19 cellular contexts compared by ENCODE assay signal in genomic region chr5:138527170-138527569, GRCh38. TPM values are rescaled to one million over a fixed set of nuclear protein-coding genes. Genes with fewer than 3 reads are reported as not detected.
DNase-seq lines count a peak whose midpoint lies in the region; ATAC-seq and TF ChIP-seq lines count a peak whose summit lies in the region.
"Had no signal": no experiment of that assay in that cellular context is flagged by ENCODE, and none has a peak within 500 bp of the region (broad histone marks: within the 10 kb centered on the region; RNA-seq: fewer than 3 reads in every experiment).

No MANE protein-coding gene starts in this region.

- H3K9me3 ChIP-seq in BLaER1 (no peaks in the 10 kb centered on the region), right lobe of liver (no peaks in the 10 kb centered on the region)
- H3K9me3 ChIP-seq: thoracic aorta had no signal

- H3K4me3 Mint-ChIP-seq in HFFc6: no peak overlapping the region
- H3K4me3 Mint-ChIP-seq in activated T-helper 2 cell treated with anti-CD3 and anti-CD28 coated beads, Interferon-gamma antibody, Interleukin-2, Interleukin-4, amounts not matched to agents 10 μg/mL and 5 μg/mL and 100 μg/mL, durations not matched to agents 14 hours and 24 hours and 36 hours (ENCODE audit: low read depth): no peak overlapping the region
- H3K4me3 Mint-ChIP-seq: CD14-positive monocyte, memory B cell, natural killer cell, T-cell had no signal

- peaks cover 3% of the 10 kb centered on the region; the same call in 1 of the 2 replicates for H3K27me3 Mint-ChIP-seq in HFFc6 (ENCODE audit: insufficient read depth)
- no peaks in the 10 kb centered on the region for H3K27me3 Mint-ChIP-seq in activated T-helper 2 cell treated with anti-CD3 and anti-CD28 coated beads, Interferon-gamma antibody, Interleukin-2, Interleukin-4, amounts not matched to agents 10 μg/mL and 5 μg/mL and 100 μg/mL, durations not matched to agents 14 hours and 24 hours and 36 hours (ENCODE audit: low read depth)
- H3K27me3 Mint-ChIP-seq: memory B cell, T-cell had no signal

- TF ChIP-seq POLR2A in right lobe of liver (IDR thresholded peaks at IDR 0.05): no peak

- peaks cover 100% of the 10 kb centered on the region for H4K20me1 ChIP-seq in BLaER1

- TF ChIP-seq CTCF in HFFc6 (IDR thresholded peaks at IDR 0.05): no peak
- peak in 3 of 4 donors; percentile 12 to 34 (median 26) for TF ChIP-seq CTCF in right lobe of liver (IDR thresholded peaks at IDR 0.05)

- peaks cover 21% of the 10 kb centered on the region for H3K36me3 Mint-ChIP-seq in HFFc6 (ENCODE audit: low read depth)
- H3K36me3 Mint-ChIP-seq in activated T-helper 2 cell treated with anti-CD3 and anti-CD28 coated beads, Interferon-gamma antibody, Interleukin-2, Interleukin-4, amounts not matched to agents 10 μg/mL and 5 μg/mL and 100 μg/mL, durations not matched to agents 14 hours and 24 hours and 36 hours (ENCODE audit: low read depth): peaks cover 46% of the 10 kb centered on the region
- H3K36me3 Mint-ChIP-seq: natural killer cell had no signal

- H3K4me2 ChIP-seq in BLaER1: peak overlapping the region; percentile 8; the same call in 1 of the 2 replicates
- H3K4me2 ChIP-seq: KMS-11, smooth muscle cell had no signal

- H3K4me1 ChIP-seq in BLaER1 (peaks cover 31% of the 10 kb centered on the region), right lobe of liver (no peaks in the 10 kb centered on the region)

- H3K36me3 ChIP-seq in BLaER1 (peaks cover 85% of the 10 kb centered on the region), right lobe of liver (peaks cover 0 to 5% (median under 1%) of the 10 kb centered on the region in 4 donors)
- H3K36me3 ChIP-seq: thoracic aorta had no signal

- H3K9ac ChIP-seq in BLaER1: no peak overlapping the region
- H3K9ac ChIP-seq: KMS-11 had no signal

- ATAC-seq in right lobe of liver: peak; percentile 30 to 64 (median 60)
- no peak for ATAC-seq in GM21381 (IDR thresholded peaks at IDR 0.05; ENCODE audit: unreplicated experiment)
- no peak for ATAC-seq in HG02981 (IDR thresholded peaks at IDR 0.05; ENCODE audit: unreplicated experiment)
- ATAC-seq: natural killer cell, T-cell had no signal

- DNase-seq in HFFc6 (no peak), right lobe of liver (no peak), NOMO-1 treated with dmso at 0.1 percent for 144 hours (lab: John Stamatoyannopoulos, UW; ENCODE audit: unreplicated experiment) (no peak)
- DNase-seq in activated T-helper 2 cell treated with anti-CD3 and anti-CD28 coated beads, Interferon-gamma antibody, Interleukin-2, Interleukin-4, amounts not matched to agents 10 μg/mL and 5 μg/mL and 100 μg/mL, durations not matched to agents 14 hours and 24 hours and 36 hours (ENCODE audit: low spot score): no peak
- DNase-seq: kidney, natural killer cell, NCI-H1105, NCI-H2081 treated with DMSO at 0.1 percent for 48 hours, NCI-H510A treated with DMSO at 0.1 percent for 48 hours, Right ventricle myocardium superior, T-cell had no signal

- H3K27ac Mint-ChIP-seq in HFFc6: peak overlapping the region; percentile 13; the same call in 1 of the 2 replicates
- H3K27ac Mint-ChIP-seq in activated T-helper 2 cell treated with anti-CD3 and anti-CD28 coated beads, Interferon-gamma antibody, Interleukin-2, Interleukin-4, amounts not matched to agents 10 μg/mL and 5 μg/mL and 100 μg/mL, durations not matched to agents 14 hours and 24 hours and 36 hours: peak overlapping the region; percentile 31
- H3K27ac Mint-ChIP-seq: memory B cell had no signal

- intact Hi-C loops in activated T-helper 2 cell treated with anti-CD3 and anti-CD28 coated beads, Interferon-gamma antibody, Interleukin-2, Interleukin-4, amounts not matched to agents 10 μg/mL and 5 μg/mL and 100 μg/mL, durations not matched to agents 14 hours and 24 hours and 36 hours (cut with micrococcal nuclease): no loop called here
- intact Hi-C loops in right lobe of liver (cut with DNase I): no loop called here

- H3K4me1 Mint-ChIP-seq in HFFc6 (ENCODE audit: low read depth): peaks cover 39% of the 10 kb centered on the region
- H3K4me1 Mint-ChIP-seq in activated T-helper 2 cell treated with anti-CD3 and anti-CD28 coated beads, Interferon-gamma antibody, Interleukin-2, Interleukin-4, amounts not matched to agents 10 μg/mL and 5 μg/mL and 100 μg/mL, durations not matched to agents 14 hours and 24 hours and 36 hours (ENCODE audit: low read depth): peaks cover 21% of the 10 kb centered on the region

- 19% methylated on average over 1 of the region's 1 CpG for WGBS in right lobe of liver (ENCODE audit: insufficient coverage, low coverage, low lambda C conversion rate, missing lambda C conversion rate)

- H3K27ac ChIP-seq in BLaER1: no peak overlapping the region
- H3K27ac ChIP-seq in right lobe of liver: no peak overlapping the region
- H3K27ac ChIP-seq: KMS-11, thoracic aorta had no signal

- H3K4me3 ChIP-seq in BLaER1 (no peak overlapping the region), right lobe of liver (no peak overlapping the region)
- H3K4me3 ChIP-seq: smooth muscle cell, thoracic aorta had no signal

- H3K27me3 ChIP-seq in BLaER1 (no peaks in the 10 kb centered on the region), right lobe of liver (no peaks in the 10 kb centered on the region)

- H3K9me3 Mint-ChIP-seq in HFFc6: no peaks in the 10 kb centered on the region
- H3K9me3 Mint-ChIP-seq in activated T-helper 2 cell treated with anti-CD3 and anti-CD28 coated beads, Interferon-gamma antibody, Interleukin-2, Interleukin-4, amounts not matched to agents 10 μg/mL and 5 μg/mL and 100 μg/mL, durations not matched to agents 14 hours and 24 hours and 36 hours: no peaks in the 10 kb centered on the region
- H3K9me3 Mint-ChIP-seq: CD14-positive monocyte, memory B cell, natural killer cell, T-cell had no signal

RNA-seq across cellular contexts. Expression of gene ETF1, which starts 15.9 kb away (rescaled TPM):
- 100 to 1,000 TPM; 133 to 153 (median 148) TPM for total RNA-seq in HFFc6 (2021; fragmentation: NEBNext Ultra II Directional; extraction: Animal tissue kit (Norgen Biotek cat#: 25700))
- total RNA-seq in activated T-helper 2 cell treated with anti-CD3 and anti-CD28 coated beads, Interferon-gamma antibody, Interleukin-2, Interleukin-4, amounts not matched to agents 10 μg/mL and 5 μg/mL and 100 μg/mL, durations not matched to agents 14 hours and 24 hours and 36 hours: 169 and 170 TPM in 2 replicates
- 10 to 100 TPM; 29.5 to 52.1 (median 39.4) TPM for total RNA-seq in right lobe of liver

RNA-seq across cellular contexts. Expression of gene HSPA9, which starts 48.0 kb away (rescaled TPM):
- 100 to 1,000 TPM; 193 to 236 (median 210) TPM for total RNA-seq in HFFc6 (2021; fragmentation: NEBNext Ultra II Directional; extraction: Animal tissue kit (Norgen Biotek cat#: 25700))
- total RNA-seq in activated T-helper 2 cell treated with anti-CD3 and anti-CD28 coated beads, Interferon-gamma antibody, Interleukin-2, Interleukin-4, amounts not matched to agents 10 μg/mL and 5 μg/mL and 100 μg/mL, durations not matched to agents 14 hours and 24 hours and 36 hours: 333 and 340 TPM in 2 replicates
- total RNA-seq in right lobe of liver: 100 to 1,000 TPM; 198 to 459 (median 229) TPM

Comparison
In these comparisons a context has a peak if more than half of its experiments do, and no peak if none do; other contexts are left out.
1. ATAC-seq: peak in right lobe of liver (4 of 4); none in GM21381 (single experiment) and HG02981 (single experiment).